12 cellular contexts compared by ENCODE assay signal in genomic region chr16:88390760-88391496, GRCh38.
"Had no signal": no experiment of that assay in that cellular context is flagged by ENCODE, and none has a peak within 500 bp of the region (broad histone marks: within the 10 kb centered on the region; RNA-seq: fewer than 3 reads in every experiment).

No MANE protein-coding gene starts in this region.

- H3K27me3 ChIP-seq: ovary had no signal

- H3K27ac ChIP-seq: cardiac muscle cell, ovary had no signal

- H3K9me3 ChIP-seq: ovary had no signal

- DNase-seq: activated CD4-positive, alpha-beta T cell treated with anti-CD3 and anti-CD28 coated beads, Interleukin-2, amount 50 U/mL, for 1 hour; activated naive CD4-positive, alpha-beta T cell treated with anti-CD3 and anti-CD28 coated beads, Interleukin-2, amount 10 ng/mL, durations not matched to agents 7 days and 5 days; activated T-cell treated with anti-CD3 and anti-CD28 coated beads for 4 hours; cortex of kidney; effector memory CD4-positive, alpha-beta T cell; ovary; retina; stimulated activated CD4-positive, alpha-beta T cell treated with anti-CD3 and anti-CD28 coated beads, Interleukin-1b, Interleukin-23, amount 100 ng/mL, for 48 hours; stimulated activated naive CD4-positive, alpha-beta T cell; T-helper 2 cell had no signal

- H3K4me3 ChIP-seq: cardiac muscle cell, ovary had no signal

- H3K36me3 ChIP-seq: cardiac muscle cell, ovary had no signal

- ATAC-seq: activated T-helper 17 cell treated with anti-CD3 and anti-CD28 coated beads, Interleukin-2, amount 50 U/mL, for 72 hours had no signal
